In genomic region chr7:128530121-128530854, GRCh38 we compare ENCODE assay signal across 8 cellular contexts. TPM values are rescaled to one million over a fixed set of nuclear protein-coding genes. Genes with fewer than 3 reads are reported as not detected.
DNase-seq lines count a peak whose midpoint lies in the region; ATAC-seq and TF ChIP-seq lines count a peak whose summit lies in the region.
"Not testable (repeated sequence)": the region's sequence is repeated elsewhere in the genome, so short reads cannot be mapped to it uniquely, and the experiment has no call there.

No MANE protein-coding gene starts in this region.

- not testable (repeated sequence) for H3F3A ChIP-seq in neural progenitor cell (ENCODE audit: low read depth)

- peak overlapping the region; percentile 89 for H3K4me3 Mint-ChIP-seq in T-helper 1 cell treated with Interleukin-12 subunit alpha and Interleukin-12 subunit beta and Interleukin-4 antibody, amounts not matched to agents 30 μg/mL and 1 μg/mL, for 36 hours
- peak overlapping the region; percentile 82 for H3K4me3 Mint-ChIP-seq in activated naive CD8-positive, alpha-beta T cell treated with anti-CD3 and anti-CD28 coated beads, Interleukin-2, amount 10 ng/mL, durations not matched to agents 7 days and 5 days
- peak overlapping the region; percentile 94 for H3K4me3 Mint-ChIP-seq in neural progenitor cell
- peak overlapping the region; percentile 85 to 86 for H3K4me3 Mint-ChIP-seq in stimulated activated naive CD8-positive, alpha-beta T cell treated with anti-CD3 and anti-CD28 coated beads, Interleukin-15, amount 100 ng/mL, for 72 hours

- peaks cover 30% of the 10 kb centered on the region for H4K20me1 ChIP-seq in neural progenitor cell (ENCODE audit: low read depth)

- H2AFZ ChIP-seq in neural progenitor cell (replicated peaks): peak overlapping the region; percentile 34

- H3K27me3 Mint-ChIP-seq in T-helper 1 cell treated with Interleukin-12 subunit alpha and Interleukin-12 subunit beta and Interleukin-4 antibody, amounts not matched to agents 30 μg/mL and 1 μg/mL, for 36 hours (ENCODE audit: low read depth); activated naive CD8-positive, alpha-beta T cell treated with anti-CD3 and anti-CD28 coated beads, Interleukin-2, amount 10 ng/mL, durations not matched to agents 7 days and 5 days; neural progenitor cell (ENCODE audit: insufficient read depth, low read depth); stimulated activated naive CD8-positive, alpha-beta T cell treated with anti-CD3 and anti-CD28 coated beads, Interleukin-15, amount 100 ng/mL, for 72 hours: not testable (repeated sequence)

- not testable (repeated sequence) for H3K9me3 ChIP-seq in neural progenitor cell (ENCODE audit: low read depth)

- POLR2A ChIA-PET in activated naive CD8-positive, alpha-beta T cell treated with anti-CD3 and anti-CD28 coated beads, Interleukin-2, amount 10 ng/mL, durations not matched to agents 7 days and 5 days (lab: Charles Lee): not testable (repeated sequence)

- TF ChIP-seq CTCF in neural progenitor cell (IDR thresholded peaks at IDR 0.05): not testable (repeated sequence)

- not testable (repeated sequence) for H3K27me3 ChIP-seq in neural progenitor cell

- peaks cover 50% of the 10 kb centered on the region for H3K79me2 ChIP-seq in neural progenitor cell (ENCODE audit: low read depth)

- not testable (repeated sequence) for H3K9me3 Mint-ChIP-seq in T-helper 1 cell treated with Interleukin-12 subunit alpha and Interleukin-12 subunit beta and Interleukin-4 antibody, amounts not matched to agents 30 μg/mL and 1 μg/mL, for 36 hours; activated naive CD8-positive, alpha-beta T cell treated with anti-CD3 and anti-CD28 coated beads, Interleukin-2, amount 10 ng/mL, durations not matched to agents 7 days and 5 days; neural progenitor cell; stimulated activated naive CD8-positive, alpha-beta T cell treated with anti-CD3 and anti-CD28 coated beads, Interleukin-15, amount 100 ng/mL, for 72 hours

- intact Hi-C loops in Right ventricle myocardium inferior (cut with DNase I): not testable (repeated sequence)

- peaks cover 15% of the 10 kb centered on the region for H3K36me3 Mint-ChIP-seq in T-helper 1 cell treated with Interleukin-12 subunit alpha and Interleukin-12 subunit beta and Interleukin-4 antibody, amounts not matched to agents 30 μg/mL and 1 μg/mL, for 36 hours (ENCODE audit: low read depth)
- peaks cover 13% of the 10 kb centered on the region for H3K36me3 Mint-ChIP-seq in activated naive CD8-positive, alpha-beta T cell treated with anti-CD3 and anti-CD28 coated beads, Interleukin-2, amount 10 ng/mL, durations not matched to agents 7 days and 5 days
- peaks cover 15% of the 10 kb centered on the region for H3K36me3 Mint-ChIP-seq in neural progenitor cell

- H3K4me3 ChIP-seq in neural progenitor cell: peak overlapping the region; percentile 81

- not testable (repeated sequence) for H3K36me3 ChIP-seq in neural progenitor cell

- peaks cover 27% of the 10 kb centered on the region for H3K4me1 Mint-ChIP-seq in T-helper 1 cell treated with Interleukin-12 subunit alpha and Interleukin-12 subunit beta and Interleukin-4 antibody, amounts not matched to agents 30 μg/mL and 1 μg/mL, for 36 hours (ENCODE audit: low read depth)
- peaks cover 22% of the 10 kb centered on the region for H3K4me1 Mint-ChIP-seq in activated naive CD8-positive, alpha-beta T cell treated with anti-CD3 and anti-CD28 coated beads, Interleukin-2, amount 10 ng/mL, durations not matched to agents 7 days and 5 days
- peaks cover 27% of the 10 kb centered on the region for H3K4me1 Mint-ChIP-seq in neural progenitor cell
- peaks cover 33% of the 10 kb centered on the region for H3K4me1 Mint-ChIP-seq in stimulated activated naive CD8-positive, alpha-beta T cell treated with anti-CD3 and anti-CD28 coated beads, Interleukin-15, amount 100 ng/mL, for 72 hours

- DNase-seq in DMS 273 (lab: John Stamatoyannopoulos, UW; ENCODE audit: unreplicated experiment) (peak; percentile 65), neural progenitor cell (ENCODE audit: low spot score) (peak; percentile 8)
- not testable (repeated sequence) for DNase-seq in activated naive CD8-positive, alpha-beta T cell treated with anti-CD3 and anti-CD28 coated beads, Interleukin-2, amount 10 ng/mL, durations not matched to agents 7 days and 5 days; Right ventricle myocardium inferior (ENCODE audit: missing footprints)
- DNase-seq in stimulated activated naive CD8-positive, alpha-beta T cell treated with anti-CD3 and anti-CD28 coated beads, Interleukin-15, amount 100 ng/mL, for 72 hours: peak; percentile 38 to 54

- H3K4me2 ChIP-seq in neural progenitor cell: peak overlapping the region; percentile 93

- not testable (repeated sequence) for H3K4me1 ChIP-seq in neural progenitor cell

- H3K27ac Mint-ChIP-seq in T-helper 1 cell treated with Interleukin-12 subunit alpha and Interleukin-12 subunit beta and Interleukin-4 antibody, amounts not matched to agents 30 μg/mL and 1 μg/mL, for 36 hours: peak overlapping the region; percentile 89
- peak overlapping the region; percentile 79 for H3K27ac Mint-ChIP-seq in activated naive CD8-positive, alpha-beta T cell treated with anti-CD3 and anti-CD28 coated beads, Interleukin-2, amount 10 ng/mL, durations not matched to agents 7 days and 5 days
- H3K27ac Mint-ChIP-seq in neural progenitor cell: peak overlapping the region; percentile 86
- peak overlapping the region; percentile 88 to 94 for H3K27ac Mint-ChIP-seq in stimulated activated naive CD8-positive, alpha-beta T cell treated with anti-CD3 and anti-CD28 coated beads, Interleukin-15, amount 100 ng/mL, for 72 hours

- H3K9ac ChIP-seq in neural progenitor cell: peak overlapping the region; percentile 64

- H3K27ac ChIP-seq in neural progenitor cell: not testable (repeated sequence)

- peak; percentile 18 for ATAC-seq in GM21529 (IDR thresholded peaks at IDR 0.05; ENCODE audit: unreplicated experiment)
- ATAC-seq in HG03558 (IDR thresholded peaks at IDR 0.05; ENCODE audit: extremely low read depth, unreplicated experiment): peak; percentile 7
- peak; percentile 7 for ATAC-seq in activated naive CD8-positive, alpha-beta T cell treated with anti-CD3 and anti-CD28 coated beads, Interleukin-2, amount 10 ng/mL, durations not matched to agents 7 days and 5 days (ENCODE audit: low read depth)
- peak; percentile 4 for ATAC-seq in Right ventricle myocardium inferior
- peak; percentile 47 for ATAC-seq in stimulated activated naive CD8-positive, alpha-beta T cell treated with anti-CD3 and anti-CD28 coated beads, Interleukin-15, amount 100 ng/mL, for 72 hours

RNA-seq across cellular contexts. Expression of gene METTL2B, which starts 53.7 kb away (rescaled TPM):
- 10 to 100 TPM; 26.7 to 27.8 TPM for total RNA-seq in activated naive CD8-positive, alpha-beta T cell treated with anti-CD3 and anti-CD28 coated beads, Interleukin-2, amount 10 ng/mL, durations not matched to agents 7 days and 5 days
- total RNA-seq in Right ventricle myocardium inferior: 17.1 TPM
- total RNA-seq in neural progenitor cell (ENCODE audit: low replicate concordance): 43.1 and 50.1 TPM in 2 replicates
